In the genomic region with DNA sequence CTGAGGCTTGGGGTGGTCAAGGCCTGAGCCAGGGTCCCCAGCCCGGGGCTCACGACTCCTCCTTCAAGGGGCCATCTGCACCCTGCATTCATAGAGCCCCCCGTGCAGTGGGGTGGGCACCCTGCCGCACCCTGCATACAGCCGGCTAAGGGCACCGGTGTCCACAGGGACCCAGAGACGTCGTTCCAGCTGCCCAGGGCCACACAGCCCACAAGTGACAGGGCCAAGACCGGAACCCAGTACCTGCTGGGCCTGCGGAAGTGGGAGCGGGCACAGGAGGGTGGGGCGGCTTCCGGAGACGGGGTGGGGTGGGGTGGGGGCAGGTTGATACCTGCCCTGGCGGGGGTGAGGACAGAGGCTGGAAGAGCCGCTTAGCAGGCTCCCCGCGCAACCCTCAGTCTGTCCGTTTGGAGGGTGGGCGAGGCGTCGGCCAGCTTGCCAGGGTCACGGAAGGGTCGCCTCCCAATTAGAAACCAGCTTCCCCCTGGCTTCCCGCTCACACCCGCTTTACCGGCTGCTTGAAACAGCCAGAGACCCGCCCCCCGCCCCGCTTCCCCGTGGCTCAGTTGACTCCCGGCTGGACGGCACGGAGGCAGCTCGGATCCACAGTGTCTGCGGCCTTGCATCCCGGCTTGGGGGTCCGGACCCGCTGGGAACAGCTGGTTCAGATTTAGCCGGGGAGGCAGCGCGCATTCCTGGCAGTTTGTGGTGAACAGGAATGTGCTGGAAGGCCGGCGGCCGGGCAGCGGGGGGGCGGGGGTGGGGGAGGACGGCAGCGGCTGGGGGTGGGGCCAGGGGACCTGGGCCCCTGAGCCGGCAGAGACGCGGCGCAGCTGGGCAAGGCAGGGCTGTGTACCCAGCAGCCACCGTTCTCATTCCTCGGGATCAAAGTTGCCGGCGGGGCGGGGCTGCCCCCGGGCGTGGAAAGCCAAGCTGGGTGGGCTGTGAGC, we compare ENCODE assay signal across 8 cellular contexts. TPM values are rescaled to one million over a fixed set of nuclear protein-coding genes. Genes with fewer than 3 reads are reported as not detected.
DNase-seq lines count a peak whose midpoint lies in the region; ATAC-seq, FAIRE-seq and TF ChIP-seq lines count a peak whose summit lies in the region.

No MANE protein-coding gene starts in this region.

- peaks cover 12% of the 10 kb centered on the region; the same call in 1 of the 2 replicates for H3F3A ChIP-seq in Loucy (ENCODE audit: low read depth)

- CTCF ChIA-PET in endothelial cell of umbilical vein (lab: Charles Lee) = interaction anchor here (0.8 to 1.8 kb wide), 4 partner anchors 11 to 44 kb away, joined by 3 to 7 read pairs (median 3); partner anchors contain the start of genes ABCA7 and WDR18

- H3K9ac ChIP-seq in Loucy (ENCODE audit: low read depth, low read length, poor library complexity, severe bottlenecking) = peak overlapping the region; percentile 92
- H3K9ac ChIP-seq in endothelial cell of umbilical vein (replicated peaks; ENCODE audit: extremely low read depth, insufficient read depth, low read length) = peak overlapping the region; percentile 89

- H3K4me1 ChIP-seq in Loucy (ENCODE audit: insufficient read depth, low read length, poor library complexity, severe bottlenecking) (peaks cover 8% of the 10 kb centered on the region), endothelial cell of umbilical vein (ENCODE audit: control insufficient read depth, extremely low read depth, insufficient read depth, low read length) (peaks cover 9% of the 10 kb centered on the region)

- H3K9me3 Mint-ChIP-seq in type B pancreatic cell = no peaks in the 10 kb centered on the region

- no peaks in the 10 kb centered on the region for H3K27me3 ChIP-seq in Loucy (ENCODE audit: insufficient read depth, low read length, poor library complexity, severe bottlenecking)
- H3K27me3 ChIP-seq in endothelial cell of umbilical vein (ENCODE audit: control insufficient read depth in 2 of 2, insufficient read depth in 2 of 2, low read length in 2 of 2) = no peaks in the 10 kb centered on the region

- intact Hi-C loops in endothelial cell of umbilical vein (cut with micrococcal nuclease) = no loop called here

- H3K79me2 ChIP-seq in Loucy (ENCODE audit: insufficient read depth, low read length) (peaks cover 63% of the 10 kb centered on the region), endothelial cell of umbilical vein (ENCODE audit: control insufficient read depth, insufficient read depth, low read length) (peaks cover 44% of the 10 kb centered on the region)

- peak; percentile 46 for FAIRE-seq in endothelial cell of umbilical vein (lab: Jason Lieb, UNC)

- peaks cover 4% of the 10 kb centered on the region for H3K4me1 Mint-ChIP-seq in type B pancreatic cell (ENCODE audit: unreplicated experiment)

- DNase-seq in NCI-H2081 (lab: John Stamatoyannopoulos, UW) (peak; percentile 44 to 51), NCI-H2081 treated with DMSO at 0.1 percent for 48 hours (lab: John Stamatoyannopoulos, UW) (no peak), endothelial cell of umbilical vein (ENCODE audit: low read depth, low spot score) (peak; percentile 47), mucosa of gallbladder (ENCODE audit: low spot score) (peak; percentile 64), type B pancreatic cell (ENCODE audit: extremely low spot score, unreplicated experiment) (peak; percentile 87)
- DNase-seq in activated CD4-positive, alpha-beta T cell treated with anti-CD3 and anti-CD28 coated beads, Interleukin-2, amount 50 U/mL, for 1 hour = peak; percentile 64

- H3K9me1 ChIP-seq in endothelial cell of umbilical vein (replicated peaks; ENCODE audit: control insufficient read depth, extremely low read depth, insufficient read depth, low read length) = no peaks in the 10 kb centered on the region

- BruUV-seq in endothelial cell of umbilical vein (replicated peaks; lab: Mats Ljungman, UMichigan) = no TSS peak

- peak overlapping the region; percentile 85 for H3K27ac Mint-ChIP-seq in type B pancreatic cell

- H2AFZ ChIP-seq in Loucy (ENCODE audit: low read length) (peak overlapping the region; percentile 77), endothelial cell of umbilical vein (ENCODE audit: low read depth, low read length) (no peak overlapping the region)

- H3K36me3 ChIP-seq in Loucy (ENCODE audit: insufficient read depth, low read length) = peaks cover 25% of the 10 kb centered on the region; the same call in 1 of the 2 replicates
- H3K36me3 ChIP-seq in endothelial cell of umbilical vein (ENCODE audit: control insufficient read depth in 2 of 2, extremely low read depth in 1 of 2, insufficient read depth in 2 of 2, low read length in 2 of 2) = peaks cover 2 to 10% of the 10 kb centered on the region in 2 experiments

- H4K20me1 ChIP-seq in Loucy (ENCODE audit: insufficient read depth, low read length, poor library complexity, severe bottlenecking) (peaks cover 52% of the 10 kb centered on the region), endothelial cell of umbilical vein (replicated peaks; ENCODE audit: control insufficient read depth, extremely low read depth, insufficient read depth, low read length) (no peaks in the 10 kb centered on the region)

- no peak overlapping the region for H3K27ac ChIP-seq in endothelial cell of umbilical vein (ENCODE audit: insufficient read depth, low read depth, low read length)

- dilution Hi-C loops in endothelial cell of umbilical vein (cut with MboI; ENCODE audit: extremely low pct_ligation_motif_present, low sequenced_read_pairs) = no loop called here

- H3K4me2 ChIP-seq in Loucy (ENCODE audit: low read depth, low read length, poor library complexity, severe bottlenecking) (peak overlapping the region; percentile 86), endothelial cell of umbilical vein (ENCODE audit: insufficient read depth, low read length) (peak overlapping the region; percentile 76)

- peak overlapping the region; percentile 87 for H3K4me3 Mint-ChIP-seq in type B pancreatic cell

- peaks cover 8% of the 10 kb centered on the region for H3K36me3 Mint-ChIP-seq in type B pancreatic cell

- no peak for ATAC-seq in HG03520 (IDR thresholded peaks at IDR 0.05; ENCODE audit: unreplicated experiment)

- H3K27me3 Mint-ChIP-seq in type B pancreatic cell = no peaks in the 10 kb centered on the region

- POLR2A ChIA-PET in endothelial cell of umbilical vein (lab: Charles Lee) = interaction anchor here (0.5 to 5.7 kb wide), 7 partner anchors 11 to 996 kb away, joined by 3 to 36 read pairs (median 5); partner anchors contain the start of genes ABCA7 and CIRBP

- H3K9me3 ChIP-seq in Loucy (ENCODE audit: insufficient read depth, low read depth, low read length) (no peaks in the 10 kb centered on the region), endothelial cell of umbilical vein (replicated peaks; ENCODE audit: control insufficient read depth, insufficient read depth, low read length) (no peaks in the 10 kb centered on the region)

- peak overlapping the region; percentile 98 for H3K4me3 ChIP-seq in Loucy (ENCODE audit: low read length, poor library complexity, severe bottlenecking)
- H3K4me3 ChIP-seq in endothelial cell of umbilical vein (replicated peaks in 1 of 3; ENCODE audit: insufficient read depth in 1 of 3, low read depth in 1 of 3, low read length in 3 of 3) = peak overlapping the region; percentile 52 to 88 (median 84)

- TF ChIP-seq CTCF in Loucy (conservative IDR thresholded peaks at IDR 0.05; ENCODE audit: low read length) (no peak), endothelial cell of umbilical vein (IDR thresholded peaks at IDR 0.05; ENCODE audit: extremely low read depth in 1 of 2, insufficient read depth in 1 of 2, low read depth in 1 of 2, low read length in 2 of 2) (no peak), type B pancreatic cell (conservative IDR thresholded peaks at IDR 0.05) (no peak)

- H3K9me2 ChIP-seq in Loucy (replicated peaks; ENCODE audit: low read depth, low read length) = no peaks in the 10 kb centered on the region

- TF ChIP-seq POLR2A in endothelial cell of umbilical vein (IDR thresholded peaks at IDR 0.05; ENCODE audit: low read depth, low read length) = no peak

RNA-seq across cellular contexts. Expression of gene CNN2, which starts 1.8 kb away (rescaled TPM):
- total RNA-seq in endothelial cell of umbilical vein (280 and 286 TPM in 2 replicates), mucosa of gallbladder (104 TPM), type B pancreatic cell (ENCODE audit: low replicate concordance) (276 and 279 TPM in 2 replicates)
- polyA plus RNA-seq in endothelial cell of umbilical vein = 185 and 207 TPM in 2 replicates
- 229 and 243 TPM in 2 replicates for polyA plus RNA-seq in endothelial cell of umbilical vein (2011; cell fraction: cytosol; rRNA removed)
- polyA plus RNA-seq in endothelial cell of umbilical vein (2011; cell fraction: nucleus; rRNA removed) = 142 and 181 TPM in 2 replicates
- polyA plus RNA-seq in endothelial cell of umbilical vein (2012) = 136 and 160 TPM in 2 replicates
- polyA minus RNA-seq in endothelial cell of umbilical vein = 234 and 253 TPM in 2 replicates
- 88.5 TPM for polyA minus RNA-seq in endothelial cell of umbilical vein (2011; cell fraction: cytosol; rRNA and poly(A)+ RNA removed)
- 55.9 and 80.4 TPM in 2 replicates for polyA minus RNA-seq in endothelial cell of umbilical vein (2011; cell fraction: nucleus; rRNA and poly(A)+ RNA removed)

RNA-seq across cellular contexts. Expression of gene RNU6-2, which starts 6.9 kb away (rescaled TPM):
- total RNA-seq in endothelial cell of umbilical vein (not detected in 2 replicates), mucosa of gallbladder (not detected), type B pancreatic cell (ENCODE audit: low replicate concordance) (not detected in 2 replicates)
- polyA plus RNA-seq in endothelial cell of umbilical vein = not detected in 2 replicates
- polyA plus RNA-seq in endothelial cell of umbilical vein (2011; cell fraction: cytosol; rRNA removed) = not detected in 2 replicates
- polyA plus RNA-seq in endothelial cell of umbilical vein (2011; cell fraction: nucleus; rRNA removed) = not detected in 2 replicates
- not detected in 2 replicates for polyA plus RNA-seq in endothelial cell of umbilical vein (2012)
- polyA minus RNA-seq in endothelial cell of umbilical vein = not detected in 2 replicates
- 1,914 TPM for polyA minus RNA-seq in endothelial cell of umbilical vein (2011; cell fraction: cytosol; rRNA and poly(A)+ RNA removed)
- not detected in 2 replicates for polyA minus RNA-seq in endothelial cell of umbilical vein (2011; cell fraction: nucleus; rRNA and poly(A)+ RNA removed)

RNA-seq across cellular contexts. Expression of gene TMEM259, which starts 7.3 kb away (rescaled TPM):
- 142 and 147 TPM in 2 replicates for total RNA-seq in endothelial cell of umbilical vein
- polyA plus RNA-seq in endothelial cell of umbilical vein = 297 and 430 TPM in 2 replicates
- 93.5 and 128 TPM in 2 replicates for polyA plus RNA-seq in endothelial cell of umbilical vein (2011; cell fraction: cytosol; rRNA removed)
- polyA plus RNA-seq in endothelial cell of umbilical vein (2011; cell fraction: nucleus; rRNA removed) = 626 and 670 TPM in 2 replicates
- polyA plus RNA-seq in endothelial cell of umbilical vein (2012) = 67.8 and 100 TPM in 2 replicates
- 80.3 and 87.9 TPM in 2 replicates for polyA minus RNA-seq in endothelial cell of umbilical vein
- 53.1 TPM for polyA minus RNA-seq in endothelial cell of umbilical vein (2011; cell fraction: cytosol; rRNA and poly(A)+ RNA removed)
- 74.8 and 114 TPM in 2 replicates for polyA minus RNA-seq in endothelial cell of umbilical vein (2011; cell fraction: nucleus; rRNA and poly(A)+ RNA removed)
- 182 TPM for total RNA-seq in mucosa of gallbladder
- 157 and 173 TPM in 2 replicates for total RNA-seq in type B pancreatic cell (ENCODE audit: low replicate concordance)

RNA-seq across cellular contexts. Expression of gene ABCA7, which starts 11.7 kb away (rescaled TPM):
- total RNA-seq in endothelial cell of umbilical vein = 9.8 and 11.0 TPM in 2 replicates
- 4.9 and 5.7 TPM in 2 replicates for polyA plus RNA-seq in endothelial cell of umbilical vein
- polyA plus RNA-seq in endothelial cell of umbilical vein (2011; cell fraction: cytosol; rRNA removed) = 1.7 and 2.9 TPM in 2 replicates
- polyA plus RNA-seq in endothelial cell of umbilical vein (2011; cell fraction: nucleus; rRNA removed) = 25.2 and 29.3 TPM in 2 replicates
- 5.0 and 7.1 TPM in 2 replicates for polyA plus RNA-seq in endothelial cell of umbilical vein (2012)
- polyA minus RNA-seq in endothelial cell of umbilical vein = 4.2 and 7.0 TPM in 2 replicates
- 15.1 TPM for polyA minus RNA-seq in endothelial cell of umbilical vein (2011; cell fraction: cytosol; rRNA and poly(A)+ RNA removed)
- 7.5 and 13.3 TPM in 2 replicates for polyA minus RNA-seq in endothelial cell of umbilical vein (2011; cell fraction: nucleus; rRNA and poly(A)+ RNA removed)
- 49.0 TPM for total RNA-seq in mucosa of gallbladder
- total RNA-seq in type B pancreatic cell (ENCODE audit: low replicate concordance) = 23.9 and 26.1 TPM in 2 replicates

RNA-seq across cellular contexts. Expression of gene GRIN3B, which starts 28.0 kb away (rescaled TPM):
- total RNA-seq in endothelial cell of umbilical vein = 0.69 and 0.82 TPM in 2 replicates
- polyA plus RNA-seq in endothelial cell of umbilical vein = 0.43 and 0.81 TPM in 2 replicates
- 0.27 and 0.28 TPM in 2 replicates for polyA plus RNA-seq in endothelial cell of umbilical vein (2011; cell fraction: cytosol; rRNA removed)
- 0.77 and 1.1 TPM in 2 replicates for polyA plus RNA-seq in endothelial cell of umbilical vein (2011; cell fraction: nucleus; rRNA removed)
- polyA plus RNA-seq in endothelial cell of umbilical vein (2012) = 0.52 and 1.3 TPM in 2 replicates
- 0.13 and 0.22 TPM in 2 replicates for polyA minus RNA-seq in endothelial cell of umbilical vein
- polyA minus RNA-seq in endothelial cell of umbilical vein (2011; cell fraction: cytosol; rRNA and poly(A)+ RNA removed) = not detected
- 0.34 TPM in 1 of 2 replicates, not detected in the other for polyA minus RNA-seq in endothelial cell of umbilical vein (2011; cell fraction: nucleus; rRNA and poly(A)+ RNA removed)
- 0.06 TPM for total RNA-seq in mucosa of gallbladder
- 0.65 and 1.00 TPM in 2 replicates for total RNA-seq in type B pancreatic cell (ENCODE audit: low replicate concordance)
